8 cellular contexts compared by ENCODE assay signal in the genomic region with DNA sequence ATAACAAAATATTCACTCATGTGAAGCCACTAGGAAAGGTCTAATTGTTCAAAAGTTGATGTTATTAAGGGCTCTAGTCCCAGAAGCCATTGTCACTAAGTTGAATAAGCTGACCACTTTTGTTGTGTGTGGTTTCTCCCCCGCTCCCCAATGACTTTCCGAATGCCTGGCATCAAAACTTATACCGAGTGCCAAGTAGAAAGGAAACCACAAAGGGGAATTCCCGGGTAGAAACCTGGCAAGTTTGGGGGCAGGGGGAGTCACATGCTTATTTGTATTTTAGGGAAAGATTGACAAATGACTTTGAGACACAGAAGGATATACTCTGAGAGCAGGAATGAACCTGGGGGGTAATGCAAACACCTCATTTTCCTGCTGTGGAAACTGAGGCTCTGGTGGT.
A peak's percentile ranks its signal among the peaks of the same experiment; 100 is the strongest.
DNase-seq lines count a peak whose midpoint lies in the region; TF ChIP-seq lines count a peak whose summit lies in the region.

No MANE protein-coding gene starts in this region.

- peaks cover 0 to 40% of the 10 kb centered on the region in 2 donors for H3K4me1 ChIP-seq in right atrium auricular region
- peaks cover 33 to 63% of the 10 kb centered on the region in 2 donors for H3K4me1 ChIP-seq in adrenal gland (replicated peaks in 1 of 2)

- H3K36me3 ChIP-seq in right atrium auricular region (peaks cover 30% of the 10 kb centered on the region), adrenal gland (replicated peaks in 1 of 2) (peaks cover 0 to 37% of the 10 kb centered on the region in 2 donors)

- H3K27ac ChIP-seq in right atrium auricular region: peak overlapping the region; percentile 32 to 60
- peak overlapping the region; percentile 1 to 90 (median 72) for H3K27ac ChIP-seq in adrenal gland

- WGBS in adrenal gland, 4 donors: 17 to 44% (median 24%) methylated on average over 4 of the region's 4 CpGs

- no peak overlapping the region for H3K4me3 Mint-ChIP-seq in nephron

- peak overlapping the region; percentile 66 to 89 (median 85) for H3K27ac Mint-ChIP-seq in nephron

- no peak overlapping the region for H3K4me3 ChIP-seq in right atrium auricular region
- no peak overlapping the region for H3K4me3 ChIP-seq in adrenal gland

- peaks cover 78% of the 10 kb centered on the region for H3K4me1 Mint-ChIP-seq in nephron

- peaks cover 3% of the 10 kb centered on the region for H3K27me3 Mint-ChIP-seq in nephron (ENCODE audit: low read depth)

- H3K27me3 ChIP-seq in right atrium auricular region (no peaks in the 10 kb centered on the region), adrenal gland (no peaks in the 10 kb centered on the region)

- H3K9me3 Mint-ChIP-seq in nephron: no peaks in the 10 kb centered on the region

- DNase-seq in right atrium auricular region (ENCODE audit: low spot score): no peak
- no peak for DNase-seq in cardiac septum (ENCODE audit: low spot score)
- peak in 3 of 7 donors; percentile 35 to 40 (median 39) for DNase-seq in adrenal gland
- no peak for DNase-seq in NCI-H510A (lab: John Stamatoyannopoulos, UW)
- no peak for DNase-seq in HPDE6-E6E7 (ENCODE audit: extremely low spot score)
- no peak for DNase-seq in middle frontal gyrus (ENCODE audit: extremely low spot score, low spot score)
- no peak for DNase-seq in AML-193 (lab: John Stamatoyannopoulos, UW)

- no peaks in the 10 kb centered on the region for H3K9me3 ChIP-seq in right atrium auricular region
- no peaks in the 10 kb centered on the region for H3K9me3 ChIP-seq in adrenal gland (replicated peaks in 1 of 3)

- TF ChIP-seq CTCF in right atrium auricular region (IDR thresholded peaks at IDR 0.05) (no peak), adrenal gland (IDR thresholded peaks at IDR 0.05) (no peak), nephron (IDR thresholded peaks at IDR 0.05; ENCODE audit: unreplicated experiment in 3 of 3) (no peak)

- no peak for TF ChIP-seq POLR2A in adrenal gland (IDR thresholded peaks at IDR 0.05)

- intact Hi-C loops in cardiac septum (cut with DNase I) (no loop called here), adrenal gland (cut with DNase I) (no loop called here)

- H3K36me3 Mint-ChIP-seq in nephron (ENCODE audit: low read depth): peaks cover 55% of the 10 kb centered on the region
